In the genomic region with DNA sequence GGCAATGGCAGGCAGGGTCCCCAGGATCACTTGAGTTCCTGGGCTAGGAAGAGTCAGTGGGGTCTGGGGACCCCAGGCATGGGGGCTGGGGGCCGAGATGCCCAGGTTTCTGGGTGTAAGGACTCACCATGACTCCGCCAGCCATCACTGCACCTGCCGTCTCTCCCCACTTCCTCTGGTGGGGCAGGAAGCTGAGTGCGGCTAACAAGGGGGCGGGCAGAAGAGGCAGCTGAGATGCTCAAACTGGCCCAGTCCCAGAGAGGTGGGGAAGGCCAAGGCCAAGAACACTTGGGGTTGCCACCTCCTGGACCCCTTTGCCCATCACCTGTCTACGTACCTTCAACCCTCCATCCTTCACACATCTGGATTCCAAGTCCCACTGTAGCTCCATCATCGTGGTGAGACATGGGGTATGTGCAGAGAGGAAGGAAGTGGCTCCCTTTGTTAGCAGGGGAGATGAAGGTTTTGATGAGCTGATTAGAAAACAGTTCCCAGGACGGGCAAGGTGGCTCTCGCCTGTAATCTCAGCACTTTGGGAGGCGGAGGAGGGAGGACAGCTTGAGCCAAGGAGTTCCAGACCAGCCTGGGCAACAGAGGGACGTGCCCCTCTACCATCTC, we compare ENCODE assay signal across 9 cellular contexts. TPM values are rescaled to one million over a fixed set of nuclear protein-coding genes. Genes with fewer than 3 reads are reported as not detected.
A peak's percentile ranks its signal among the peaks of the same experiment; 100 is the strongest.
DNase-seq lines count a peak whose midpoint lies in the region; ATAC-seq, FAIRE-seq and TF ChIP-seq lines count a peak whose summit lies in the region.
"Had no signal": no experiment of that assay in that cellular context is flagged by ENCODE, and none has a peak within 500 bp of the region (broad histone marks: within the 10 kb centered on the region; RNA-seq: fewer than 3 reads in every experiment).

A gene with protein sequence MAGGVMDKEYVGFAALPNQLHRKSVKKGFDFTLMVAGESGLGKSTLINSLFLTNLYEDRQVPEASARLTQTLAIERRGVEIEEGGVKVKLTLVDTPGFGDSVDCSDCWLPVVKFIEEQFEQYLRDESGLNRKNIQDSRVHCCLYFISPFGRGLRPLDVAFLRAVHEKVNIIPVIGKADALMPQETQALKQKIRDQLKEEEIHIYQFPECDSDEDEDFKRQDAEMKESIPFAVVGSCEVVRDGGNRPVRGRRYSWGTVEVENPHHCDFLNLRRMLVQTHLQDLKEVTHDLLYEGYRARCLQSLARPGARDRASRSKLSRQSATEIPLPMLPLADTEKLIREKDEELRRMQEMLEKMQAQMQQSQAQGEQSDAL (minus strand): TSS at position 164 of the 618 bp plus-strand sequence. CDS start 19 bp downstream, at position 145.

- BruUV-seq in OCI-LY7 (replicated peaks; lab: Mats Ljungman, UMichigan) = TSS peak; percentile 81

- peaks cover 35% of the 10 kb centered on the region; the same call in 1 of the 2 replicates for H3K79me2 ChIP-seq in OCI-LY7 (ENCODE audit: insufficient read depth, low read depth, low read length)

- no peaks in the 10 kb centered on the region for H3K9me3 Mint-ChIP-seq in activated naive CD4-positive, alpha-beta T cell treated with anti-CD3 and anti-CD28 coated beads for 36 hours

- peak within 1 kb of the TSS; percentile 98 for H3K4me2 ChIP-seq in OCI-LY7 (ENCODE audit: low read length)

- CTCF ChIA-PET in OCI-LY7 (lab: Charles Lee; ENCODE audit: unreplicated experiment) = interaction anchor here (0.9 to 1.5 kb wide), 4 partner anchors 12 to 176 kb away, joined by 4 to 8 read pairs (median 4); a partner anchor contains a TSS
- CTCF ChIA-PET in activated naive CD4-positive, alpha-beta T cell treated with anti-CD3 and anti-CD28 coated beads for 36 hours (lab: Charles Lee) = interaction anchor here (0.7 to 4.0 kb wide), 12 partner anchors 9 to 314 kb away, joined by 3 to 30 read pairs (median 4); a partner anchor contains a TSS

- peaks cover 46% of the 10 kb centered on the region for H3K4me1 ChIP-seq in OCI-LY7 (ENCODE audit: insufficient read depth, low read length, poor library complexity, severe bottlenecking)

- no peak for TF ChIP-seq CTCF in GM10266 (IDR thresholded peaks at IDR 0.05; ENCODE audit: control insufficient read depth, insufficient read depth, low read depth, missing control alignments)
- TF ChIP-seq CTCF in OCI-LY7 (conservative IDR thresholded peaks at IDR 0.05; ENCODE audit: low read length) = no peak
- TF ChIP-seq CTCF in D721Med (IDR thresholded peaks at IDR 0.05; ENCODE audit: insufficient read depth, missing control alignments) = no peak

- POLR2A ChIA-PET in OCI-LY7 (lab: Charles Lee) = interaction anchor here (0.5 to 2.8 kb wide), 13 partner anchors 9 to 268 kb away, joined by 3 to 26 read pairs (median 5); a partner anchor contains a TSS

- peaks cover 21% of the 10 kb centered on the region for H3K36me3 ChIP-seq in OCI-LY7 (ENCODE audit: insufficient read depth, low read length)

- peak within 1 kb of the TSS; percentile 96 for H3K27ac Mint-ChIP-seq in activated naive CD4-positive, alpha-beta T cell treated with anti-CD3 and anti-CD28 coated beads for 36 hours

- H3K36me3 Mint-ChIP-seq in activated naive CD4-positive, alpha-beta T cell treated with anti-CD3 and anti-CD28 coated beads for 36 hours (ENCODE audit: low read depth) = peaks cover 31% of the 10 kb centered on the region

- ATAC-seq in GM18519 (IDR thresholded peaks at IDR 0.05; ENCODE audit: low FRiP score, unreplicated experiment) (no peak), GM18861 (IDR thresholded peaks at IDR 0.05; ENCODE audit: unreplicated experiment) (no peak)

- H3K9me3 ChIP-seq in OCI-LY7 (ENCODE audit: low read length) = no peaks in the 10 kb centered on the region

- peak within 1 kb of the TSS; percentile 97 for H3K27ac ChIP-seq in OCI-LY7 (ENCODE audit: low read depth, low read length, poor library complexity, severe bottlenecking)

- peak within 1 kb of the TSS; percentile 89 for H3K4me3 Mint-ChIP-seq in activated naive CD4-positive, alpha-beta T cell treated with anti-CD3 and anti-CD28 coated beads for 36 hours

- H3K9me2 ChIP-seq in OCI-LY7 (ENCODE audit: insufficient read depth, low read length) = no peaks in the 10 kb centered on the region

- no peaks in the 10 kb centered on the region for H4K20me1 ChIP-seq in OCI-LY7 (ENCODE audit: insufficient read depth, low read length)

- no peak for FAIRE-seq in D721Med (lab: Jason Lieb, UNC)

- peaks cover 41% of the 10 kb centered on the region for H3K4me1 Mint-ChIP-seq in activated naive CD4-positive, alpha-beta T cell treated with anti-CD3 and anti-CD28 coated beads for 36 hours (ENCODE audit: low read depth)

- peak within 1 kb of the TSS; percentile 15; the same call in 1 of the 2 replicates for H2AFZ ChIP-seq in OCI-LY7 (ENCODE audit: low read length)

- H3K4me3 ChIP-seq in OCI-LY7 (ENCODE audit: low read depth, low read length, poor library complexity, severe bottlenecking) = peak within 1 kb of the TSS; percentile 85

- DNase-seq in GM10266 (ENCODE audit: extremely low spot score) (peak; percentile 72), OCI-LY7 (ENCODE audit: low spot score) (peak; percentile 88), hypothalamus (lab: John Stamatoyannopoulos, UW) (no peak), D721Med (ENCODE audit: insufficient read length, low spot score) (no peak)
- DNase-seq in activated naive CD4-positive, alpha-beta T cell treated with anti-CD3 and anti-CD28 coated beads for 36 hours = peak; percentile 90
- DNase-seq in stimulated activated CD4-positive, alpha-beta T cell treated with anti-CD3 and anti-CD28 coated beads, Interleukin-15, amount 100 ng/mL, for 48 hours (ENCODE audit: low read depth in 2 of 2) = peak; percentile 64 to 79

- H3K27me3 Mint-ChIP-seq in activated naive CD4-positive, alpha-beta T cell treated with anti-CD3 and anti-CD28 coated beads for 36 hours (ENCODE audit: low read depth) = no peaks in the 10 kb centered on the region

- intact Hi-C loops in OCI-LY7 (cut with micrococcal nuclease; ENCODE audit: unreplicated experiment) = no loop called here
- intact Hi-C loops in activated naive CD4-positive, alpha-beta T cell treated with anti-CD3 and anti-CD28 coated beads for 36 hours (cut with micrococcal nuclease) = loop anchor here (1.0 kb wide), 2 partner anchors 12 to 25 kb away; a partner anchor contains a TSS

RNA-seq across cellular contexts. Expression of the gene that starts here (rescaled TPM):
- total RNA-seq in OCI-LY7 (2014; rRNA removed; shearing (Covaris generic)) = 126 and 133 TPM in 2 replicates
- total RNA-seq in OCI-LY7 (2022) = 171 and 181 TPM in 2 replicates
- total RNA-seq in activated naive CD4-positive, alpha-beta T cell treated with anti-CD3 and anti-CD28 coated beads for 36 hours = 100 to 1,000 TPM; 133 to 134 TPM
- total RNA-seq: cerebellum had no signal

Comparison
In these comparisons a context has a peak if more than half of its experiments do, and no peak if none do; other contexts are left out.
1. DNase-seq: peak in GM10266 (single experiment), OCI-LY7 (single experiment), activated naive CD4-positive, alpha-beta T cell treated with anti-CD3 and anti-CD28 coated beads for 36 hours (single experiment) and stimulated activated CD4-positive, alpha-beta T cell treated with anti-CD3 and anti-CD28 coated beads, Interleukin-15, amount 100 ng/mL, for 48 hours (2 of 2); none in hypothalamus (0 of 51) and D721Med (single experiment).